ENCODE assay signal across 8 cellular contexts in the genomic region with DNA sequence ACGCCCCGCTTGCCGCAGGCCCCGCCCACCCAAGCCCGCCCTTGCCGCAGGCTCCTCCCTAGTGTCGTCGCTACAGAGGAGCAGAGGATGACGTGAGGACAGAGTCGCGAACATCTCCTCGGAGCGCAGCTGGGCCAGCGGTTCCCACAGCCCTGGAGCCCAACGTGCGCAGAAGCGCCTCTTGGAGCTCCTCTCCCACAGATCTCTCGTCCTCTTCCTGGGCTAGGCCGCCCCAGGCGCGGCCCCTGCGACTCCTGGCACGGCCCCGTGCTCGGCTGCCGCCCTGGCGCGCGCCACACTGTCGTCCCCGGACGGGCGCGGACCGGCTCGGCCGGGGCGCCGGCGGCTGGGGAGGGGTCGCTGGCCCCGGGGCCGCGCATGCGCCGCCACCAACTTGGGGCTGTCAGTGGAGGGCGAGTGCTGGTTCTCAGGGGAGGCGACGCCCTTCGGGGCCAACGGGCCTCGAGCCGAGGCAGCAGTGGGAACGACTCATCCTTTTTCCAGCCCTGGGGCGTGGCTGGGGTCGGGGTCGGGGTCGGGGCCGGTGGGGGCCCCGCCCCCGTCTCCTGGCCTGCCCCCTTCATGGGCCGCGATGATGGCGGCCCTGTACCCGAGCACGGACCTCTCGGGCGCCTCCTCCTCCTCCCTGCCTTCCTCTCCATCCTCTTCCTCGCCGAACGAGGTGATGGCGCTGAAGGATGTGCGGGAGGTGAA. TPM values are rescaled to one million over a fixed set of nuclear protein-coding genes. Genes with fewer than 3 reads are reported as not detected.
A peak's percentile ranks its signal among the peaks of the same experiment; 100 is the strongest.
DNase-seq lines count a peak whose midpoint lies in the region; ATAC-seq and TF ChIP-seq lines count a peak whose summit lies in the region.

A gene (plus strand): TSS at position 67 of the 714 bp plus-strand sequence. CDS start 526 bp downstream, at position 593.

- ATAC-seq in GM19328 (IDR thresholded peaks at IDR 0.05; ENCODE audit: unreplicated experiment) (peak; percentile 97), HG03460 (IDR thresholded peaks at IDR 0.05; ENCODE audit: unreplicated experiment) (peak; percentile 91)

- H3K4me1 ChIP-seq in mesodermal cell (ENCODE audit: control insufficient read depth, insufficient read depth, low read length, poor library complexity, severe bottlenecking): peaks cover 6% of the 10 kb centered on the region

- DNase-seq in C1 segment of cervical spinal cord (lab: John Stamatoyannopoulos, UW): peak; percentile 1 to 85 (median 77)
- peak; percentile 86 for DNase-seq in NCI-H774 (lab: John Stamatoyannopoulos, UW)
- DNase-seq in activated CD8-positive, alpha-beta memory T cell treated with anti-CD3 and anti-CD28 coated beads for 48 hours (ENCODE audit: low read depth in 2 of 3, low spot score in 2 of 3): peak; percentile 40 to 51 (median 49)
- DNase-seq in endothelial cell (ENCODE audit: low spot score): peak; percentile 74
- DNase-seq in stimulated activated CD8-positive, alpha-beta memory T cell treated with anti-CD3 and anti-CD28 coated beads, Interleukin-15, amount 100 ng/mL, for 24 hours (ENCODE audit: low read depth): peak; percentile 35

- peak within 1 kb of the TSS; percentile 88 for H3K27ac Mint-ChIP-seq in endothelial cell (ENCODE audit: unreplicated experiment)

- 1% methylated on average over 20 to 42 of the region's 73 CpGs for WGBS in mesodermal cell (ENCODE audit: insufficient coverage in 2 of 2), 2 experiments

- H3K9me3 ChIP-seq in mesodermal cell (ENCODE audit: control insufficient read depth, low read length): no peaks in the 10 kb centered on the region

- peak within 1 kb of the TSS; percentile 98 for H3K27ac ChIP-seq in mesodermal cell (ENCODE audit: low read depth, low read length, severe bottlenecking)

- TF ChIP-seq CTCF in endothelial cell (IDR thresholded peaks at IDR 0.05; ENCODE audit: unreplicated experiment): no peak

- peak within 1 kb of the TSS; percentile 73 for H3K4me3 ChIP-seq in mesodermal cell (ENCODE audit: extremely low read depth, insufficient read depth, low read length, poor library complexity, severe bottlenecking)

- H3K9me3 Mint-ChIP-seq in endothelial cell (ENCODE audit: unreplicated experiment): no peaks in the 10 kb centered on the region

- H3K4me1 Mint-ChIP-seq in endothelial cell (ENCODE audit: unreplicated experiment): peaks cover 7% of the 10 kb centered on the region

- peak within 1 kb of the TSS; percentile 94 for H3K4me3 Mint-ChIP-seq in endothelial cell (ENCODE audit: unreplicated experiment)

- no peaks in the 10 kb centered on the region for H3K36me3 ChIP-seq in mesodermal cell (ENCODE audit: control insufficient read depth, insufficient read depth, low read length)

- H3K27me3 Mint-ChIP-seq in endothelial cell (ENCODE audit: unreplicated experiment): peaks cover 6% of the 10 kb centered on the region

- peaks cover 4% of the 10 kb centered on the region for H3K36me3 Mint-ChIP-seq in endothelial cell (ENCODE audit: low read depth, unreplicated experiment)

RNA-seq across cellular contexts. Expression of the gene that starts here (rescaled TPM):
- 19.0 TPM for total RNA-seq in endothelial cell (ENCODE audit: unreplicated experiment)
- polyA plus RNA-seq in mesodermal cell (2013, experiment 1 of 2): 28.2 TPM
- polyA plus RNA-seq in mesodermal cell (2013, experiment 2 of 2): 27.5 TPM

Comparison
In these comparisons a context has a peak if more than half of its experiments do, and no peak if none do; other contexts are left out.
1. Peak in every context shown above with its lines: DNase-seq, ATAC-seq, H3K4me3 ChIP-seq and H3K27ac ChIP-seq.
2. DNase-seq: peak in every context shown above with its lines; median percentile 86 in NCI-H774; 77 in C1 segment of cervical spinal cord; 74 in endothelial cell; 49 in activated CD8-positive, alpha-beta memory T cell treated with anti-CD3 and anti-CD28 coated beads for 48 hours; 35 in stimulated activated CD8-positive, alpha-beta memory T cell treated with anti-CD3 and anti-CD28 coated beads, Interleukin-15, amount 100 ng/mL, for 24 hours.